Comparison of ENCODE assay signal across 8 cellular contexts in the genomic region with DNA sequence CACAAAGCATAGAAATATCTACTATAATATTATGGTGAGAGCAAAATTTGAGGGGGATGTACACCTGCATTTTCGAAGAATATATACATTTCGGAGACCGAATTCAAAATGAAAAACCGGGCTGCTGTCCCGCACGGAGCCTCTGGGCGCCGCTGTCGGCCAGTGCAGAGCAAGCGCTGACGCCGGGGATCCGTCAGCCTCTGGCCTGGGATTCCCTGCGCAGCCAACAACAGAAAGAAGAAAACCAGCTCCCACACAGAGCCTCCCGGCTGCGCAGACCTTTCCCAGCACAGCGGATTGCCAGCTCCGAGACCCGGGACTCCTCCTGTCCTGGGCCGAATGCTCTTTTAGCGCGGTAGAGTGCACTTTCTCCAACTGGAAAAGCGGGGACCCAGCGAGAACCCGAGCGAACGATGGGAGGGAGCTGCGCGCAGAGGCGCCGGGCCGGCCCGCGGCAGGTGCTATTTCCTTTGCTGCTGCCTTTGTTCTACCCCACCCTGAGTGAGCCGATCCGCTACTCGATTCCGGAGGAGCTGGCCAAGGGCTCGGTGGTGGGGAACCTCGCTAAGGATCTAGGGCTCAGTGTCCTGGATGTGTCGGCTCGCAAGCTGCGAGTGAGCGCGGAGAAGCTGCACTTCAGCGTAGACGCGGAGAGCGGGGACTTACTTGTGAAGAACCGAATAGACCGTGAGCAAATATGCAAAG. TPM values are rescaled to one million over a fixed set of nuclear protein-coding genes. Genes with fewer than 3 reads are reported as not detected.
DNase-seq lines count a peak whose midpoint lies in the region; ATAC-seq and TF ChIP-seq lines count a peak whose summit lies in the region.
"Not testable (repeated sequence)": the region's sequence is repeated elsewhere in the genome, so short reads cannot be mapped to it uniquely, and the experiment has no call there.

A gene (plus strand): TSS at position 232 of the 705 bp plus-strand sequence. CDS start 182 bp downstream, at position 414.

- peak; percentile 75 for ATAC-seq in GM21529 (IDR thresholded peaks at IDR 0.05; ENCODE audit: unreplicated experiment)
- peak; percentile 55 to 59 for ATAC-seq in activated T-cell treated with anti-CD3 and anti-CD28 coated beads, Interleukin-2, amount 50 U/mL, for 72 hours (replicated peaks in 1 of 2)
- peak; percentile 40 for ATAC-seq in stimulated activated naive CD8-positive, alpha-beta T cell treated with anti-CD3 and anti-CD28 coated beads, Interleukin-15, Interleukin-2, amounts not matched to agents 100 U/mL and 50 U/mL, for 24 hours

- H3K4me3 Mint-ChIP-seq in activated T-cell treated with anti-CD3 and anti-CD28 coated beads, Interleukin-2, amount 50 U/mL, for 72 hours = peak within 1 kb of the TSS; percentile 58 to 67
- H3K4me3 Mint-ChIP-seq in neural crest cell = peak within 1 kb of the TSS; percentile 91

- DNase-seq in DMS53 (lab: John Stamatoyannopoulos, UW) (peak; percentile 78), NCI-H2196 treated with DMSO at 0.1 percent for 48 hours (lab: John Stamatoyannopoulos, UW; ENCODE audit: unreplicated experiment) (peak; percentile 70), ecto neural progenitor cell (ENCODE audit: low spot score) (peak; percentile 72), neural crest cell (ENCODE audit: low read depth, low spot score) (peak; percentile 81)
- peak; percentile 41 to 53 for DNase-seq in activated T-cell treated with anti-CD3 and anti-CD28 coated beads, Interleukin-2, amount 50 U/mL, for 72 hours
- peak; percentile 51 for DNase-seq in stimulated activated naive CD8-positive, alpha-beta T cell treated with anti-CD3 and anti-CD28 coated beads, Interleukin-15, Interleukin-2, amounts not matched to agents 100 U/mL and 50 U/mL, for 24 hours

- H3K9me3 ChIP-seq in iPS-15b (ENCODE audit: control insufficient read depth, insufficient read depth, low read length) = not testable (repeated sequence)

- H3K9me3 Mint-ChIP-seq in activated T-cell treated with anti-CD3 and anti-CD28 coated beads, Interleukin-2, amount 50 U/mL, for 72 hours = peaks cover 8 to 11% of the 10 kb centered on the region in 2 donors
- peaks cover 33% of the 10 kb centered on the region for H3K9me3 Mint-ChIP-seq in neural crest cell

- peaks cover 13% of the 10 kb centered on the region for H3K4me1 Mint-ChIP-seq in activated T-cell treated with anti-CD3 and anti-CD28 coated beads, Interleukin-2, amount 50 U/mL, for 72 hours (ENCODE audit: low read depth)
- H3K4me1 Mint-ChIP-seq in neural crest cell = peaks cover 30% of the 10 kb centered on the region

- H3K4me1 ChIP-seq in iPS-15b (ENCODE audit: control insufficient read depth, insufficient read depth, low read length) = not testable (repeated sequence)

- TF ChIP-seq CTCF in neural crest cell (conservative IDR thresholded peaks at IDR 0.05) = peak; percentile 82

- peak within 1 kb of the TSS; percentile 72 for H3K4me3 ChIP-seq in iPS-15b (ENCODE audit: low read depth, low read length)

- H3K36me3 ChIP-seq in iPS-15b (ENCODE audit: control insufficient read depth, insufficient read depth, low read length) = not testable (repeated sequence)

- peaks cover 14% of the 10 kb centered on the region for H3K27me3 ChIP-seq in iPS-15b (ENCODE audit: control insufficient read depth, insufficient read depth, low read length)

- peak within 1 kb of the TSS; percentile 68 for H3K27ac Mint-ChIP-seq in activated T-cell treated with anti-CD3 and anti-CD28 coated beads, Interleukin-2, amount 50 U/mL, for 72 hours
- H3K27ac Mint-ChIP-seq in neural crest cell (ENCODE audit: unreplicated experiment) = peak within 1 kb of the TSS; percentile 97

- peak within 1 kb of the TSS; percentile 54 for H3K9ac ChIP-seq in iPS-15b (ENCODE audit: low read depth, low read length)

- H3K36me3 Mint-ChIP-seq in activated T-cell treated with anti-CD3 and anti-CD28 coated beads, Interleukin-2, amount 50 U/mL, for 72 hours (ENCODE audit: insufficient read depth in 2 of 2) = peaks cover 14 to 27% of the 10 kb centered on the region in 2 donors
- H3K36me3 Mint-ChIP-seq in neural crest cell (ENCODE audit: low read depth) = peaks cover 49% of the 10 kb centered on the region

- H3K27me3 Mint-ChIP-seq in activated T-cell treated with anti-CD3 and anti-CD28 coated beads, Interleukin-2, amount 50 U/mL, for 72 hours (ENCODE audit: low read depth) = peaks cover 81% of the 10 kb centered on the region
- H3K27me3 Mint-ChIP-seq in neural crest cell (ENCODE audit: low read depth) = peaks cover 16% of the 10 kb centered on the region

RNA-seq across cellular contexts. Expression of the gene that starts here (rescaled TPM):
- total RNA-seq in activated T-cell treated with anti-CD3 and anti-CD28 coated beads, Interleukin-2, amount 50 U/mL, for 72 hours = under 1 TPM in 1 of 2 donors, not detected in 1; 0.09 TPM
- 53.6 and 53.7 TPM in 2 replicates for total RNA-seq in neural crest cell

Comparison
In these comparisons a context has a peak if more than half of its experiments do, and no peak if none do; other contexts are left out.
1. Peak in every context shown above with its lines: DNase-seq, ATAC-seq and H3K4me3 ChIP-seq.
2. RNA of the gene that starts here (total RNA-seq): 53.6 to 53.7 TPM in neural crest cell; 0.09 TPM in activated T-cell treated with anti-CD3 and anti-CD28 coated beads, Interleukin-2, amount 50 U/mL, for 72 hours; every median in the first group is over 10 times any median in the second.
3. Peak in DNase-seq and ATAC-seq in activated T-cell treated with anti-CD3 and anti-CD28 coated beads, Interleukin-2, amount 50 U/mL, for 72 hours; RNA of the gene not detected or under 1 TPM.